In the genomic region with DNA sequence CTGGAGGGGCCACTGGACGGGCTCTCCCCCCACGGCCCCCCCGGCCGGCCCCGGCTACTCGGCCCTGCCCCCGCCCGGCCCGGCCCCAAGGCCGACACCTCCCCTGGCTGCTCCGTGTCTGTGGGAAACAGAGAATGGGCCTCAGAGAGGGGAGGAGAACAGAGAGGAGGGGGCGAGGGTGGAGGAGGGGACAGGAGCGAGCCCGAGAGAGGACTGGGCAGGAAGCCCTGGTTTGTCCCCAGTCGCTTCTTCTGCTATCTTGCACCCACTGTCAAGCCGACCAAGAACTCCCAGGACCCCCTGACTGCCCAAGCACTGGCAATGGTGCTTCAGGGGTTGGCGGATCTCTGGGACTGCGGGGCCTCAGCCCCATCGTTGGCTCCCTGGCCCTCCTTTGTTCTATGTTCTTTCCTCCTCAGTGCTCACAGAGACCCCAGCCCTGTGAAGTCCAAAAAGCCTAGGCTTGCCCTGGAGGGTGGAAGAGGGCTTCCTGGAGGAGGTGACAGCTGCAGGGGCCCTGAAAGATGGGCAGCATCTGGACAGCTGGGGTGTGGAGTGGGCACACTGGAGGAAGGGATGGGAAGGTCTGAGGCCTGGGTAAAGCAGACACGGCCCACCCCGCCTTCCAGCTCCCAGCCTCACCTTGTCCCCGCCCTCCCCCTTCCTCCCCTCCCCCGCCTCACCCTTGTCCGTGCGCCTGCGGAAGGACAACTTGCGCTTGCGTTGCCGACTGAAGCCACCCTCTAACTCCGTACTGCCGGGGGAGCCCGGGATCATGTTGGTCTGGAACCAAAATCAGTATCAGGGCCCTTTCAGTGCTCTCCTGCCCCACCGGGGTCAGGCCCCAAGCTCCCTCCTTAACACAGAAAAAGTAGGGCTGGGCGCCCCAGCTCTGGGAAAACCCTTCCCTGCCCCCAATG, we compare ENCODE assay signal across 17 cellular contexts. TPM values are rescaled to one million over a fixed set of nuclear protein-coding genes. Genes with fewer than 3 reads are reported as not detected.
DNase-seq lines count a peak whose midpoint lies in the region; ATAC-seq, FAIRE-seq and TF ChIP-seq lines count a peak whose summit lies in the region.
"Had no signal": no experiment of that assay in that cellular context is flagged by ENCODE, and none has a peak within 500 bp of the region (broad histone marks: within the 10 kb centered on the region; RNA-seq: fewer than 3 reads in every experiment).

No MANE protein-coding gene starts in this region.

- TF ChIP-seq EP300 in H1 (IDR thresholded peaks at IDR 0.05; ENCODE audit: borderline replicate concordance in 1 of 2, low read depth in 2 of 2, low read length in 2 of 2) (no peak), transverse colon (IDR thresholded peaks at IDR 0.05; ENCODE audit: low read depth) (no peak)

- in situ Hi-C loops in transverse colon (cut with MboI; ENCODE audit: low pct_ligation_motif_present in 1 of 4, low pct_unique_long_range_greater_than_20kb in 1 of 4, low sequenced_read_pairs in 3 of 4) = no loop called here

- H3K27me3 ChIP-seq in H1 (replicated peaks in 1 of 4; ENCODE audit: control insufficient read depth in 3 of 4, extremely low read depth in 1 of 4, insufficient read depth in 3 of 4, low read length in 3 of 4) = peaks cover 0 to 18% (median 13%) of the 10 kb centered on the region in 4 experiments; a peak in 5 of 7 replicates
- H3K27me3 ChIP-seq in transverse colon = peaks cover 15% of the 10 kb centered on the region

- TF ChIP-seq POLR2A in H1 (IDR thresholded peaks at IDR 0.05; ENCODE audit: control extremely low read depth in 1 of 2, low read depth in 2 of 2, low read length in 2 of 2) = no peak
- no peak for TF ChIP-seq POLR2A in transverse colon (IDR thresholded peaks at IDR 0.05)

- no peak overlapping the region for H3K27ac ChIP-seq in H1 (ENCODE audit: low read depth, low read length)
- peak overlapping the region in 3 of 4 donors; percentile 56 to 86 (median 74) for H3K27ac ChIP-seq in transverse colon

- H3K4me3 ChIP-seq in H1 (ENCODE audit: extremely low read depth in 1 of 4, insufficient read depth in 2 of 4, low read depth in 3 of 4, low read length in 4 of 4) (peak overlapping the region in 3 of 4 experiments; percentile 32 to 56 (median 33); a peak in 5 of 8 replicates), transverse colon (no peak overlapping the region)

- H3K79me2 ChIP-seq in H1 (ENCODE audit: control insufficient read depth in 1 of 2, insufficient read depth in 2 of 2, low read length in 2 of 2) = no peaks in the 10 kb centered on the region

- H3K4me3 Mint-ChIP-seq in CD14-positive monocyte = peak overlapping the region in 1 of 2 donors; percentile 59
- H3K4me3 Mint-ChIP-seq: memory B cell; stimulated activated memory B cell treated with anti-CD40 and anti-IgM and Interleukin-4, amounts not matched to agents 10 μg/mL and 1 μg/mL and 100 μg/mL, for 72 hours had no signal

- H4K20me1 ChIP-seq in H1 (replicated peaks in 1 of 2; ENCODE audit: control insufficient read depth in 1 of 2, insufficient read depth in 2 of 2, low read length in 2 of 2) = no peaks in the 10 kb centered on the region

- H3K36me3 Mint-ChIP-seq in CD14-positive monocyte = no peaks in the 10 kb centered on the region

- no peaks in the 10 kb centered on the region for H3K36me3 ChIP-seq in H1 (ENCODE audit: control insufficient read depth in 2 of 4, insufficient read depth in 4 of 4, low read length in 3 of 4)
- no peaks in the 10 kb centered on the region for H3K36me3 ChIP-seq in transverse colon

- peak; percentile 22 for DNase-seq in Right ventricle myocardium superior
- no peak for DNase-seq in Right ventricle myocardium inferior (ENCODE audit: missing footprints)
- DNase-seq in H1 (ENCODE audit: low read depth in 1 of 2, low spot score in 2 of 2) = no peak
- DNase-seq in mesenteric fat pad (ENCODE audit: low spot score) = peak; percentile 81
- DNase-seq in transverse colon = no peak
- no peak for DNase-seq in CD14-positive monocyte (ENCODE audit: low spot score)
- no peak for DNase-seq in dedifferentiated amniotic fluid mesenchymal stem cell (ENCODE audit: extremely low spot score)
- DNase-seq: EL, MV-4-11, NCI-H2107, NCI-H774, nucleus accumbens, small intestine had no signal

- intact Hi-C loops in Right ventricle myocardium superior (cut with DNase I) = no loop called here
- intact Hi-C loops in Right ventricle myocardium inferior (cut with DNase I) = no loop called here
- intact Hi-C loops in transverse colon (cut with DNase I; ENCODE audit: low total_unique reads) = no loop called here
- intact Hi-C loops in CD14-positive monocyte (cut with micrococcal nuclease) = no loop called here

- H3K56ac ChIP-seq in H1 (replicated peaks; ENCODE audit: insufficient read length, low read depth, low read length) = no peak overlapping the region

- H2BK20ac ChIP-seq in H1 (ENCODE audit: low read length) = no peak overlapping the region

- H3K9ac ChIP-seq in H1 (replicated peaks in 1 of 4; ENCODE audit: extremely low read depth in 1 of 4, low read depth in 3 of 4, low read length in 3 of 4) = no peak overlapping the region

- H4K91ac ChIP-seq in H1 (replicated peaks; ENCODE audit: insufficient read length, low read length) = no peak overlapping the region

- CTCF ChIA-PET in H1 (lab: Charles Lee; ENCODE audit: partially characterized antibody) = interaction anchor here (0.6 to 3.2 kb wide), 20 partner anchors 10 to 162 kb away, joined by 3 to 15 read pairs (median 4); a partner anchor contains a TSS

- no peak overlapping the region for H4K5ac ChIP-seq in H1 (ENCODE audit: insufficient read length, low read depth, low read length)

- TF ChIP-seq CTCF in H1 (IDR thresholded peaks at IDR 0.05; ENCODE audit: control extremely low read depth in 1 of 3, insufficient read depth in 1 of 3, low read depth in 1 of 3, low read length in 3 of 3) (no peak), transverse colon (IDR thresholded peaks at IDR 0.05) (no peak), CD14-positive monocyte (IDR thresholded peaks at IDR 0.05) (no peak)

- H2BK120ac ChIP-seq in H1 (replicated peaks; ENCODE audit: low read depth, low read length) = no peak overlapping the region

- TF ChIP-seq RAD21 in H1 (IDR thresholded peaks at IDR 0.05 in 1 of 2, conservative IDR thresholded peaks at IDR 0.05 in 1 of 2; ENCODE audit: low read depth in 2 of 2, low read length in 2 of 2) = no peak

- no peak overlapping the region for H3K27ac Mint-ChIP-seq in CD14-positive monocyte
- H3K27ac Mint-ChIP-seq: memory B cell; stimulated activated memory B cell treated with anti-CD40 and anti-IgM and Interleukin-4, amounts not matched to agents 10 μg/mL and 1 μg/mL and 100 μg/mL, for 72 hours had no signal

- H3K23ac ChIP-seq in H1 (ENCODE audit: insufficient read length) = no peak overlapping the region

- H3K23me2 ChIP-seq in H1 (ENCODE audit: low read depth, low read length) = peaks cover 4% of the 10 kb centered on the region; the same call in 1 of the 2 replicates

- peak overlapping the region; percentile 78 for H3K18ac ChIP-seq in H1 (ENCODE audit: extremely low read depth, low read length)

- H3K27me3 Mint-ChIP-seq in CD14-positive monocyte (ENCODE audit: low read depth in 3 of 3) = peaks cover 13 to 51% (median 16%) of the 10 kb centered on the region in 3 donors

- H4K8ac ChIP-seq in H1 (ENCODE audit: extremely low read depth, insufficient read depth, low read length) = no peak overlapping the region; the same call in 1 of the 2 replicates

- no peaks in the 10 kb centered on the region for H3K9me3 ChIP-seq in H1 (ENCODE audit: insufficient read depth in 2 of 2, low read depth in 1 of 2, low read length in 1 of 2)
- no peaks in the 10 kb centered on the region for H3K9me3 ChIP-seq in transverse colon

- peak overlapping the region; percentile 72; the same call in 1 of the 2 replicates for H2BK15ac ChIP-seq in H1 (ENCODE audit: low read length)

- no peak overlapping the region for H3K14ac ChIP-seq in H1 (ENCODE audit: insufficient read length)

- peaks cover 0 to 1% (median 0%) of the 10 kb centered on the region in 7 donors for H3K9me3 Mint-ChIP-seq in CD14-positive monocyte
- H3K9me3 Mint-ChIP-seq: memory B cell; stimulated activated memory B cell treated with anti-CD40 and anti-IgM and Interleukin-4, amounts not matched to agents 10 μg/mL and 1 μg/mL and 100 μg/mL, for 72 hours had no signal

- POLR2A ChIA-PET in H1 (lab: Charles Lee; ENCODE audit: partially characterized antibody) = interaction anchor here (0.9 to 1.5 kb wide), 4 partner anchors 8 to 31 kb away, joined by 3 to 4 read pairs (median 4); no protein-coding TSS in a partner anchor

- WGBS in H1 (ENCODE audit: extremely low coverage in 1 of 2, insufficient coverage in 1 of 2, insufficient read length in 1 of 2, insufficient replicate concordance in 2 of 2, low coverage in 1 of 2, low lambda C conversion rate in 2 of 2, missing lambda C conversion rate in 1 of 2), 2 experiments = 38% methylated on average over 12 of the region's 34 CpGs; no CpG with 5 or more reads in 1 of the 2 experiments
- WGBS in transverse colon (ENCODE audit: low coverage in 1 of 2), 2 donors = 51% methylated on average over 24 of the region's 34 CpGs; no CpG with 5 or more reads in 1 of the 2 donors

- 0 out of 2 replicates have a peak overlapping the region, but pooled peaks have one; percentile 17 for H2BK12ac ChIP-seq in H1 (ENCODE audit: low read depth, low read length)

- no peak for FAIRE-seq in H1 (lab: Jason Lieb, UNC)
- FAIRE-seq: H54, small intestine had no signal

- no peaks in the 10 kb centered on the region for H3K79me1 ChIP-seq in H1 (ENCODE audit: low read depth, low read length)

- H3K4ac ChIP-seq in H1 (replicated peaks; ENCODE audit: insufficient read length, low read depth, low read length) = no peak overlapping the region

- H3K4me1 Mint-ChIP-seq in CD14-positive monocyte = no peaks in the 10 kb centered on the region

- H2AFZ ChIP-seq in H1 (ENCODE audit: low read length) = no peak overlapping the region

- H2BK5ac ChIP-seq in H1 (ENCODE audit: low read depth, low read length) = peak overlapping the region; percentile 24; the same call in 1 of the 2 replicates

- ATAC-seq in Right ventricle myocardium superior (ENCODE audit: poor library complexity) (no peak), Right ventricle myocardium inferior (no peak), HG03460 (IDR thresholded peaks at IDR 0.05; ENCODE audit: unreplicated experiment) (no peak)
- ATAC-seq: stimulated activated memory B cell treated with anti-CD40 and anti-IgM and Interleukin-4, amounts not matched to agents 10 μg/mL and 1 μg/mL and 100 μg/mL, for 72 hours had no signal

- H3K4me2 ChIP-seq in H1 (ENCODE audit: insufficient read depth in 1 of 2, low read depth in 2 of 2, low read length in 2 of 2) = peak overlapping the region; percentile 41 to 66

- peaks cover 0 to 36% (median 25%) of the 10 kb centered on the region in 4 experiments; a peak in 6 of 7 replicates for H3K4me1 ChIP-seq in H1 (replicated peaks in 1 of 4; ENCODE audit: control insufficient read depth in 3 of 4, insufficient read depth in 4 of 4, low read length in 3 of 4)
- H3K4me1 ChIP-seq in transverse colon = peaks cover 0 to 17% (median 7%) of the 10 kb centered on the region in 4 donors

- H2AK5ac ChIP-seq in H1 (ENCODE audit: low read depth, low read length) = no peak overlapping the region

RNA-seq across cellular contexts. Expression of a gene that starts 30.1 kb away (rescaled TPM):
- total RNA-seq in Right ventricle myocardium superior (88.9 TPM), Right ventricle myocardium inferior (97.3 TPM), mesenteric fat pad (0.32 TPM), transverse colon (10 to 100 TPM in 3 of 4 donors, 1 to 10 TPM in 1; 9.5 to 39.0 (median 19.3) TPM)
- 7.7 and 8.0 TPM in 2 replicates for total RNA-seq in H1 (2021; fragmentation: NEBNext Ultra II Directional; extraction: Animal tissue kit (Norgen Biotek cat#: 25700))
- polyA plus RNA-seq in H1 (2011; rRNA removed) (15.0 and 20.5 TPM in 2 replicates), CD14-positive monocyte (not detected)
- 13.4 TPM for polyA plus RNA-seq in H1 (2011; cell fraction: cytosol; rRNA removed)
- polyA plus RNA-seq in H1 (2011; cell fraction: nucleus; rRNA removed) = 23.6 TPM
- polyA plus RNA-seq in H1 (2012, experiment 1 of 2) = 5.5 to 12.1 TPM (median 10.4 TPM) in 4 replicates
- 7.6 TPM for polyA plus RNA-seq in H1 (2012, experiment 2 of 2)
- polyA plus RNA-seq in H1 (2013, experiment 1 of 2) = 7.6 TPM
- polyA plus RNA-seq in H1 (2013, experiment 2 of 2) = 7.2 TPM
- 8.9 and 10.2 TPM in 2 replicates for polyA minus RNA-seq in H1 (2011; rRNA and poly(A)+ RNA removed)
- 9.5 TPM for polyA minus RNA-seq in H1 (2011; cell fraction: cytosol; rRNA and poly(A)+ RNA removed)
- 7.0 TPM for polyA minus RNA-seq in H1 (2011; cell fraction: nucleus; rRNA and poly(A)+ RNA removed)

RNA-seq across cellular contexts. Expression of a gene that starts 42.8 kb away (rescaled TPM):
- total RNA-seq in Right ventricle myocardium superior = 10.0 TPM
- total RNA-seq in Right ventricle myocardium inferior = 19.4 TPM
- total RNA-seq in H1 (2021; fragmentation: NEBNext Ultra II Directional; extraction: Animal tissue kit (Norgen Biotek cat#: 25700)) = 4.4 and 4.7 TPM in 2 replicates
- 16.2 and 20.9 TPM in 2 replicates for polyA plus RNA-seq in H1 (2011; rRNA removed)
- polyA plus RNA-seq in H1 (2011; cell fraction: cytosol; rRNA removed) = 8.1 TPM
- polyA plus RNA-seq in H1 (2011; cell fraction: nucleus; rRNA removed) = 12.6 TPM
- 4.2 to 10.6 TPM (median 8.1 TPM) in 4 replicates for polyA plus RNA-seq in H1 (2012, experiment 1 of 2)
- 5.2 TPM for polyA plus RNA-seq in H1 (2012, experiment 2 of 2)
- polyA plus RNA-seq in H1 (2013, experiment 1 of 2) = 4.2 TPM
- 3.5 TPM for polyA plus RNA-seq in H1 (2013, experiment 2 of 2)
- polyA minus RNA-seq in H1 (2011; rRNA and poly(A)+ RNA removed) = 5.4 and 6.9 TPM in 2 replicates
- 7.7 TPM for polyA minus RNA-seq in H1 (2011; cell fraction: cytosol; rRNA and poly(A)+ RNA removed)
- 10.1 TPM for polyA minus RNA-seq in H1 (2011; cell fraction: nucleus; rRNA and poly(A)+ RNA removed)
- 57.1 TPM for total RNA-seq in mesenteric fat pad
- total RNA-seq in transverse colon = 10 to 100 TPM in 2 of 4 donors, 1 to 10 TPM in 2; 2.5 to 34.2 (median 7.0) TPM
- under 1 TPM; 0.26 to 0.72 TPM for polyA plus RNA-seq in CD14-positive monocyte

Comparison
In these comparisons a context has a peak if more than half of its experiments do, and no peak if none do; other contexts are left out.
1. DNase-seq: peak in Right ventricle myocardium superior (single experiment) and mesenteric fat pad (single experiment); none in Right ventricle myocardium inferior (single experiment), H1 (0 of 2), transverse colon (single experiment), CD14-positive monocyte (single experiment) and dedifferentiated amniotic fluid mesenchymal stem cell (single experiment).
2. H3K4me3 ChIP-seq: peak in H1 (3 of 4); none in transverse colon (0 of 4).